16 cellular contexts compared by ENCODE assay signal in the genomic region with DNA sequence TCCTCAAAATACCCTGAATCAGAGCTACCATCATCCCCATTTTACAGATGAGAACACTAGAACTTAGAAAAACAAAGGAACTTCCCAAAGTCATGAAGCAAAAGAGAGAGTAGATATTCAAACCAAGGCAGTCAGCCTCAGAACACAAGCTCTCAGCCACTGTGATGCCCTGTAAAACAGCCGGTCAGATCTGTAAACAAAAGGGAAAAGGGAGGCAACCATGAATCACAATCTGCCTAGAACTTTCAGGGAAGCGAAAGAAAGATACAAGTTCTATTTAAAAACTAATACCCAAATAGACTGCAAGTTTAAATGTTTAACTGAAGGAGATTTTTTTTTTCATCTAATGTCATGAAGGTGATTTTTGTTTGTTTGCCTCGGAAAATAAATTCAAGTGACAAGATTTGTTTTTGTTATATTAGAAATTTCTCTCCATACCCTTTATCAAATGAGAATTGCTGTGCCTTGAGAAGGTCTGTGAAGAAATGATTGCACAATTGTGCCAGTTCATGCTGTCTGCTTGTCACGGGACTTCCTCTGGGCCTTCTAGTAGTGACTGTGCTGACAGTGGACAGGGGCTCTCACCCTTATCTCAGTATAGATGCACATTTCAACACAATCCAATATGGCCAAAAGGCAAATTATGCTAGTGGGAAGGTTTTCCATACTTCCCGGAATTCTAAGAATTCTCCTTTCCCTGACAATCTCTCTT. TPM values are rescaled to one million over a fixed set of nuclear protein-coding genes. Genes with fewer than 3 reads are reported as not detected.
DNase-seq lines count a peak whose midpoint lies in the region; ATAC-seq and TF ChIP-seq lines count a peak whose summit lies in the region.
"Had no signal": no experiment of that assay in that cellular context is flagged by ENCODE, and none has a peak within 500 bp of the region (broad histone marks: within the 10 kb centered on the region; RNA-seq: fewer than 3 reads in every experiment).

No MANE protein-coding gene starts in this region.

- TF ChIP-seq CTCF in fibroblast of pulmonary artery (IDR thresholded peaks at IDR 0.05; ENCODE audit: low read length, missing control alignments) (no peak), BE2C (IDR thresholded peaks at IDR 0.05; ENCODE audit: low read depth, low read length) (no peak)

- no peaks in the 10 kb centered on the region for H3K27me3 Mint-ChIP-seq in naive B cell

- no peak overlapping the region for H2AK5ac ChIP-seq in mesendoderm (ENCODE audit: low read length)

- H4K5ac ChIP-seq in mesendoderm (ENCODE audit: low read length): no peak overlapping the region

- no peaks in the 10 kb centered on the region for H3K79me2 ChIP-seq in mesendoderm (ENCODE audit: control insufficient read depth, insufficient read depth, low read length)

- H3K27me3 ChIP-seq in BE2C: no peaks in the 10 kb centered on the region
- no peaks in the 10 kb centered on the region for H3K27me3 ChIP-seq in mesendoderm (ENCODE audit: insufficient read depth, low read length, poor library complexity)
- H3K27me3 ChIP-seq: esophagus squamous epithelium had no signal

- WGBS in mesendoderm (ENCODE audit: extremely low coverage, insufficient coverage, low lambda C conversion rate): no CpG with 5 or more reads among the region's 5 CpGs

- H3K18ac ChIP-seq in mesendoderm (ENCODE audit: low read length): no peak overlapping the region

- H3K4me2 ChIP-seq in mesendoderm (ENCODE audit: low read length): no peak overlapping the region

- H3K4me1 ChIP-seq in BE2C: no peaks in the 10 kb centered on the region
- no peaks in the 10 kb centered on the region for H3K4me1 ChIP-seq in mesendoderm (ENCODE audit: control insufficient read depth, low read depth, low read length)
- H3K4me1 ChIP-seq: esophagus squamous epithelium had no signal

- H3K9me3 Mint-ChIP-seq in naive B cell: no peaks in the 10 kb centered on the region

- no peak overlapping the region for H3K9ac ChIP-seq in mesendoderm (ENCODE audit: low read length)

- no peak overlapping the region for H3K23ac ChIP-seq in mesendoderm (ENCODE audit: low read length)

- H3K36me3 Mint-ChIP-seq in naive B cell: peaks cover 10 to 23% of the 10 kb centered on the region in 2 donors

- H2BK5ac ChIP-seq in mesendoderm (ENCODE audit: low read length): no peak overlapping the region

- ATAC-seq in naive B cell (ENCODE audit: low read depth in 2 of 2): no peak
- no peak for ATAC-seq in HG03159 (IDR thresholded peaks at IDR 0.05; ENCODE audit: unreplicated experiment)
- ATAC-seq in esophagus mucosa: no peak

- H3K4me3 ChIP-seq in fibroblast of pulmonary artery (replicated peaks; ENCODE audit: low read depth, low read length) (no peak overlapping the region), BE2C (ENCODE audit: low read depth, low read length) (no peak overlapping the region), mesendoderm (ENCODE audit: low read length) (no peak overlapping the region)
- H3K4me3 ChIP-seq: esophagus squamous epithelium had no signal

- H2BK15ac ChIP-seq in mesendoderm (replicated peaks; ENCODE audit: low read depth): no peak overlapping the region

- no peak overlapping the region for H3K4me3 Mint-ChIP-seq in naive B cell

- H3K9me3 ChIP-seq in BE2C: no peaks in the 10 kb centered on the region
- H3K9me3 ChIP-seq: esophagus squamous epithelium had no signal

- peak overlapping the region in 5 of 6 donors; percentile 21 to 78 (median 47) for H3K27ac Mint-ChIP-seq in naive B cell

- DNase-seq in GF-D8 (lab: John Stamatoyannopoulos, UW) (peak; percentile 5), OCI-M1 (lab: John Stamatoyannopoulos, UW) (peak; percentile 87), fibroblast of pulmonary artery (ENCODE audit: low read depth) (peak; percentile 65), naive B cell (no peak), BE2C (no peak), mesendoderm (no peak)
- DNase-seq: activated CD4-positive, alpha-beta T cell treated with anti-CD3 and anti-CD28 coated beads, Interleukin-2, amount 50 U/mL, for 4 hours; cortex of kidney; DMS 273 treated with DMSO at 0.1 percent for 48 hours; esophagus squamous epithelium; GOT3; mammary epithelial cell; NCI-H69; stimulated activated CD4-positive, alpha-beta T cell treated with anti-CD3 and anti-CD28 coated beads, Interleukin-12 subunit alpha, Interleukin-12 subunit beta, amount 100 ng/mL, for 4 hours had no signal

- H3K4me1 Mint-ChIP-seq in naive B cell: peaks cover 33 to 34% (median 33%) of the 10 kb centered on the region in 3 donors

- H2BK120ac ChIP-seq in mesendoderm (ENCODE audit: low read depth, low read length): no peak overlapping the region

- no peak overlapping the region for H3K4ac ChIP-seq in mesendoderm (ENCODE audit: low read depth, low read length)

- H3K27ac ChIP-seq in mesendoderm (ENCODE audit: low read depth, low read length): no peak overlapping the region

- no peak overlapping the region for H4K8ac ChIP-seq in mesendoderm (ENCODE audit: low read depth, low read length)

- H3K56ac ChIP-seq in mesendoderm (ENCODE audit: low read length): no peak overlapping the region

- H3K79me1 ChIP-seq in mesendoderm (ENCODE audit: low read length): no peaks in the 10 kb centered on the region

- H3K36me3 ChIP-seq in BE2C (no peaks in the 10 kb centered on the region), mesendoderm (ENCODE audit: control insufficient read depth, insufficient read depth, low read length) (peaks cover 3% of the 10 kb centered on the region)

RNA-seq across cellular contexts. Expression of a gene that starts 11.7 kb away (rescaled TPM):
- polyA plus RNA-seq in naive B cell (ENCODE audit: low read depth in 6 of 6): not detected
- not detected for polyA plus RNA-seq in BE2C (2012; ENCODE audit: insufficient read depth, insufficient read length, low read depth)
- total RNA-seq in esophagus mucosa: 56.2 TPM
- not detected for polyA plus RNA-seq in mesendoderm (2013, experiment 1 of 2)
- polyA plus RNA-seq in mesendoderm (2013, experiment 2 of 2): not detected

RNA-seq across cellular contexts. Expression of a gene that starts 29.2 kb away (rescaled TPM):
- not detected for polyA plus RNA-seq in naive B cell (ENCODE audit: low read depth in 6 of 6)
- polyA plus RNA-seq in BE2C (2012; ENCODE audit: insufficient read depth, insufficient read length, low read depth): not detected
- total RNA-seq in esophagus mucosa: 19.0 TPM
- polyA plus RNA-seq in mesendoderm (2013, experiment 1 of 2): not detected
- polyA plus RNA-seq in mesendoderm (2013, experiment 2 of 2): not detected

RNA-seq across cellular contexts. Expression of a gene that starts 41.1 kb away (rescaled TPM):
- polyA plus RNA-seq in naive B cell (ENCODE audit: low read depth in 6 of 6): not detected
- polyA plus RNA-seq in BE2C (2012; ENCODE audit: insufficient read depth, insufficient read length, low read depth): not detected
- 0.64 TPM for total RNA-seq in esophagus mucosa
- not detected for polyA plus RNA-seq in mesendoderm (2013, experiment 1 of 2)
- polyA plus RNA-seq in mesendoderm (2013, experiment 2 of 2): not detected
- total RNA-seq: mammary epithelial cell had no signal
- polyA plus RNA-seq: mammary epithelial cell had no signal

RNA-seq across cellular contexts. Expression of a gene that starts 44.2 kb away (rescaled TPM):
- polyA plus RNA-seq in naive B cell (ENCODE audit: low read depth in 6 of 6): 10 to 100 TPM; 15.3 to 40.2 (median 29.5) TPM
- polyA plus RNA-seq in BE2C (2012; ENCODE audit: insufficient read depth, insufficient read length, low read depth): 9.2 TPM
- total RNA-seq in esophagus mucosa: 12.3 TPM
- 6.7 TPM for polyA plus RNA-seq in mesendoderm (2013, experiment 1 of 2)
- 7.0 TPM for polyA plus RNA-seq in mesendoderm (2013, experiment 2 of 2)

RNA-seq across cellular contexts. Expression of a gene that starts 44.7 kb away (rescaled TPM):
- 10 to 100 TPM; 23.5 to 50.4 (median 37.3) TPM for polyA plus RNA-seq in naive B cell (ENCODE audit: low read depth in 6 of 6)
- polyA plus RNA-seq in BE2C (2012; ENCODE audit: insufficient read depth, insufficient read length, low read depth): 18.3 TPM
- 33.9 TPM for total RNA-seq in esophagus mucosa
- polyA plus RNA-seq in mesendoderm (2013, experiment 1 of 2): 25.1 TPM
- 25.4 TPM for polyA plus RNA-seq in mesendoderm (2013, experiment 2 of 2)

Comparison
In these comparisons a context has a peak if more than half of its experiments do, and no peak if none do; other contexts are left out.
1. DNase-seq: peak in GF-D8 (single experiment), OCI-M1 (single experiment) and fibroblast of pulmonary artery (single experiment); none in naive B cell (single experiment), BE2C (single experiment) and mesendoderm (single experiment).